ENCODE assay signal across 12 cellular contexts in the genomic region with DNA sequence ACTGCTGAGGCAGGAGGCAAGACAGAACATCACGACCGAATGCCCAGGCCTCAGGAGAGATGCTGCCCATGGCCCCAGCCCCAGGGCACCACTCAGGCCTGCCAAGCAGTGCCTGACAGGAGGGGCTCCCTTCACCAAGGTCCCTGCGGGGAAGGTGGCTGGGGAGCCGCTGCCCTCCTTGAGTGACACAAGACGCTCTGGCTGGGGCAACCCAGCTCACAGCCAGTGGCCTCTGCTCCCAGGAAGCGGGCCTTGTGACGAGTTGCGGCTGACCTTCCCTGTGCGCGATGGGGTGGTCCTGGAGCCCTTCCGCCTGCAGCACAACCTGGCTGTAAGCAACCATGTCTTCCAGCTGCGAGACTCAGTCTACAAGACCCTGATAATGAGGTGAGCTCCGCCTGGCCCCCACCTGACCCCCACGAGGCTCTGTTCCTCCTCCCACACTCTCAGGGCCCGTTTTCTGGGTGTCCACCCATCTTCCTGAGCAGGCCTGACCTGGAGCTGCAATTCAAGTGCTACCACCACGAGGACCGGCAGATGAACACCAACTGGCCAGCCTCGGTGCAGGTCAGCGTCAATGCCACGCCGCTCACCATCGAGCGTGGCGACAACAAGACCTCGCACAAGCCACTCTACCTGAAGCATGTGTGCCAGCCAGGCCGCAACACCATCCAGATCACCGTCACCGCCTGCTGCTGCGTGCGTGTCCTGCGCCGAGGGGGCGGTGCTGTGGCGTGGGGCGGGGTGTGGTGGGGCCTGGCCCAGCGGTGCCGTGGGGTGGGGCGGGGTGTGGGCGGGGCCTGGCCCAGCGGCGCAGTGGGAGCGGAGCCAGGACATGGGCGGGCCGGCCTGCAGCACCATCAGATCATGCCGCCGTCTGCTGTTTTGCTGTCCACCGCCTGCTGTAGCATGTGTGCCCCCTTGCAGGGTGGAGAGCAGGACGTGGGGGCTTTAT. TPM values are rescaled to one million over a fixed set of nuclear protein-coding genes. Genes with fewer than 3 reads are reported as not detected.
DNase-seq lines count a peak whose midpoint lies in the region; ATAC-seq, FAIRE-seq and TF ChIP-seq lines count a peak whose summit lies in the region.
"Had no signal": no experiment of that assay in that cellular context is flagged by ENCODE, and none has a peak within 500 bp of the region (broad histone marks: within the 10 kb centered on the region; RNA-seq: fewer than 3 reads in every experiment).

No MANE protein-coding gene starts in this region.

- DNase-seq in GM20000 (ENCODE audit: low spot score) (peak; percentile 25), amniotic epithelial cell (ENCODE audit: low read depth) (peak; percentile 56), left cardiac atrium (peak; percentile 72), small intestine (peak; percentile 85), NCI-H226 (no peak), DMS153 (lab: John Stamatoyannopoulos, UW) (no peak)
- DNase-seq in activated CD4-positive, alpha-beta T cell treated with anti-CD3 and anti-CD28 coated beads for 1 hour, result no peak
- DNase-seq: CD4-positive, alpha-beta memory T cell; naive thymus-derived CD8-positive, alpha-beta T cell; NCI-H1105 had no signal

- no peak for TF ChIP-seq CTCF in GM20000 (IDR thresholded peaks at IDR 0.05; ENCODE audit: extremely low read depth, missing control alignments)

- H3K4me3 ChIP-seq in small intestine (ENCODE audit: low read depth in 1 of 2, low read length in 2 of 2), result no peak overlapping the region

- no peaks in the 10 kb centered on the region for H3K4me1 ChIP-seq in small intestine (ENCODE audit: control insufficient read depth in 2 of 2, insufficient read depth in 1 of 2, low read depth in 1 of 2, low read length in 1 of 2)

- intact Hi-C loops in left cardiac atrium (cut with DNase I), result loop anchor here in 1 of 2 donors (10.0 kb wide), 1 partner anchor 157 kb away; a partner anchor contains a TSS

- peak overlapping the region in 1 of 2 donors; percentile 14 for H3K27ac ChIP-seq in small intestine (ENCODE audit: low read depth in 1 of 2, low read length in 1 of 2)
- H3K27ac ChIP-seq: epithelial cell of prostate had no signal

- ATAC-seq in left cardiac atrium, result peak; percentile 46 to 77
- ATAC-seq in GM18505 (IDR thresholded peaks at IDR 0.05; ENCODE audit: unreplicated experiment), result no peak
- ATAC-seq: naive thymus-derived CD8-positive, alpha-beta T cell had no signal

- no peaks in the 10 kb centered on the region for H3K9me3 ChIP-seq in small intestine (ENCODE audit: control insufficient read depth, low read depth)

- peaks cover 33 to 34% of the 10 kb centered on the region in 2 donors for H3K36me3 ChIP-seq in small intestine (ENCODE audit: control insufficient read depth in 2 of 2, insufficient read depth in 2 of 2, low read length in 2 of 2)

- TF ChIP-seq POLR2A in GM18505 (IDR thresholded peaks at IDR 0.05; ENCODE audit: borderline replicate concordance, extremely low read depth, insufficient read depth, insufficient read length), result no peak

- 48 to 82% (median 73%) methylated on average over 33 to 48 of the region's 48 CpGs for WGBS in small intestine, 3 donors

- no peaks in the 10 kb centered on the region for H3K27me3 ChIP-seq in small intestine (ENCODE audit: control insufficient read depth in 2 of 2, insufficient read depth in 2 of 2, low read length in 2 of 2)

- FAIRE-seq in small intestine (lab: Jason Lieb, UNC), result no peak

RNA-seq across cellular contexts. Expression of a gene that starts 12.8 kb away (rescaled TPM):
- total RNA-seq in left cardiac atrium, result 10 to 100 TPM; 43.3 to 48.1 TPM
- 10 to 100 TPM; 18.9 to 43.5 (median 31.8) TPM for polyA plus RNA-seq in small intestine

RNA-seq across cellular contexts. Expression of a gene that starts 35.0 kb away (rescaled TPM):
- total RNA-seq in left cardiac atrium, result 100 to 1,000 TPM; 637 to 672 TPM
- polyA plus RNA-seq in small intestine, result 1,000 to 10,000 TPM; 2,604 to 4,480 (median 3,018) TPM

Comparison
In these comparisons a context has a peak if more than half of its experiments do, and no peak if none do; other contexts are left out.
1. DNase-seq: peak in GM20000 (single experiment), amniotic epithelial cell (single experiment), left cardiac atrium (single experiment) and small intestine (single experiment); none in activated CD4-positive, alpha-beta T cell treated with anti-CD3 and anti-CD28 coated beads for 1 hour (single experiment), NCI-H226 (single experiment) and DMS153 (single experiment).